ENCODE assay signal across 8 cellular contexts in the genomic region with DNA sequence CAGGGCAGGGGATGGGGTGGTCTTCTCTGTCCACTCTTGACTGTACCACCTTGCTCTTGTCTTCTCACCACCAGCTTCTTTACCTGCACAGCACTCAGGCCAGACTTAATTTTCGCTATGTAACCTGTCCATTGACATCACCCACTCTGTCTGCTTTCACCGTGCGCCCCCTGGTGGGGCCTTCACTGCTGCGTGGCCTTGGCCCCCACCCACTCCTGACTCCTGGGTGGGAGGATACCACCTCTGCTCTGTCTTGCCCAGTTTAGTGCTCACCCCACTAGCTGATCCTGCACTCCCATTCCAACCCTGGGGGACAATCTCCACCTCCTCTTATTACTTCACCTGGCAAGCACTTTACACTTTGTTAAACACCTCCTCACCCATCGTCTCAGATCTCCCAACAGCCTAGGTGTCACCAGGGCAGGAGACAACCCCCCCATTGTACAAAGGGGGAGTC. TPM values are rescaled to one million over a fixed set of nuclear protein-coding genes. Genes with fewer than 3 reads are reported as not detected.
DNase-seq lines count a peak whose midpoint lies in the region; ATAC-seq, FAIRE-seq and TF ChIP-seq lines count a peak whose summit lies in the region.

No MANE protein-coding gene starts in this region.

- no peaks in the 10 kb centered on the region for H3K36me3 Mint-ChIP-seq in glutamatergic neuron (ENCODE audit: unreplicated experiment)

- H3K27ac Mint-ChIP-seq in glutamatergic neuron (ENCODE audit: unreplicated experiment), result no peak overlapping the region

- H3K4me3 ChIP-seq in AG04450 (ENCODE audit: low read depth, low read length), result no peak overlapping the region
- no peak overlapping the region for H3K4me3 ChIP-seq in RWPE2 (ENCODE audit: severe bottlenecking)
- H3K4me3 ChIP-seq in retinal pigment epithelial cell (ENCODE audit: low read length), result no peak overlapping the region

- DNase-seq in AG04450 (ENCODE audit: low read depth, low spot score) (no peak), H54 (ENCODE audit: insufficient read length, low spot score) (peak; percentile 62), RWPE2 (ENCODE audit: low spot score) (no peak), glutamatergic neuron (peak; percentile 75), retinal pigment epithelial cell (ENCODE audit: low read depth) (no peak), NCI-H524 treated with DMSO at 0.1 percent for 48 hours (lab: John Stamatoyannopoulos, UW) (no peak), pons (ENCODE audit: low spot score) (no peak)
- DNase-seq in activated effector memory CD4-positive, alpha-beta T cell treated with Interleukin-2 at 50 U/mL for 16 hours, result peak; percentile 68

- H3K4me1 ChIP-seq in RWPE2 (ENCODE audit: insufficient read depth, poor library complexity, severe bottlenecking), result no peaks in the 10 kb centered on the region

- peaks cover 7% of the 10 kb centered on the region for H3K9me3 Mint-ChIP-seq in glutamatergic neuron (ENCODE audit: unreplicated experiment)

- POLR2A ChIA-PET in AG04450 (lab: Yijun Ruan, JAX), result no interaction called here

- TF ChIP-seq CTCF in AG04450 (IDR thresholded peaks at IDR 0.05; ENCODE audit: low read depth, low read length) (peak; percentile 95), RWPE2 (IDR thresholded peaks at IDR 0.05; ENCODE audit: poor library complexity, severe bottlenecking) (peak; percentile 85), glutamatergic neuron (IDR thresholded peaks at IDR 0.05; ENCODE audit: partially characterized antibody, unreplicated experiment) (peak; percentile 79), retinal pigment epithelial cell (conservative IDR thresholded peaks at IDR 0.05; ENCODE audit: low read depth, low read length) (peak; percentile 93)

- no peak for FAIRE-seq in H54 (lab: Jason Lieb, UNC)

- peak; percentile 62 for ATAC-seq in RWPE2 (ENCODE audit: low read depth)

- H3K27ac ChIP-seq in AG04450 (ENCODE audit: low read depth, low read length) (no peak overlapping the region), RWPE2 (ENCODE audit: poor library complexity, severe bottlenecking) (no peak overlapping the region)

- peaks cover 22% of the 10 kb centered on the region for H3K27me3 Mint-ChIP-seq in glutamatergic neuron (ENCODE audit: unreplicated experiment)

- H3K27me3 ChIP-seq in AG04450 (ENCODE audit: control insufficient read depth, insufficient read depth, low read length) (peaks cover 48% of the 10 kb centered on the region), RWPE2 (ENCODE audit: insufficient read depth, poor library complexity, severe bottlenecking) (no peaks in the 10 kb centered on the region)

- TF ChIP-seq POLR2A in H54 (IDR thresholded peaks at IDR 0.05; ENCODE audit: low read depth, low read length), result no peak

- no peaks in the 10 kb centered on the region for H3K4me1 Mint-ChIP-seq in glutamatergic neuron (ENCODE audit: low read depth, unreplicated experiment)

- H3K4me3 Mint-ChIP-seq in glutamatergic neuron (ENCODE audit: unreplicated experiment), result no peak overlapping the region

- CTCF ChIA-PET in AG04450 (lab: Charles Lee), result interaction anchor here (0.5 to 5.6 kb wide), 24 partner anchors 9 to 406 kb away, joined by 3 to 57 read pairs (median 4); no protein-coding TSS in a partner anchor

- H3K36me3 ChIP-seq in RWPE2 (ENCODE audit: low read depth), result no peaks in the 10 kb centered on the region

- no peaks in the 10 kb centered on the region; the same call in 1 of the 2 replicates for H3K9me3 ChIP-seq in AG04450 (ENCODE audit: control insufficient read depth, insufficient read depth, low read length)
- no peaks in the 10 kb centered on the region for H3K9me3 ChIP-seq in RWPE2 (ENCODE audit: severe bottlenecking)

RNA-seq across cellular contexts. Expression of a gene that starts 17.7 kb away (rescaled TPM):
- 0.05 and 0.09 TPM in 2 replicates for polyA plus RNA-seq in AG04450 (2011; rRNA removed)
- not detected in 2 replicates for polyA minus RNA-seq in AG04450 (2011; rRNA and poly(A)+ RNA removed)
- 0.29 TPM for total RNA-seq in glutamatergic neuron (ENCODE audit: unreplicated experiment)

RNA-seq across cellular contexts. Expression of a gene that starts 32.0 kb away (rescaled TPM):
- not detected in 2 replicates for polyA plus RNA-seq in AG04450 (2011; rRNA removed)
- polyA minus RNA-seq in AG04450 (2011; rRNA and poly(A)+ RNA removed), result not detected in 2 replicates
- total RNA-seq in glutamatergic neuron (ENCODE audit: unreplicated experiment), result not detected

Comparison
In these comparisons a context has a peak if more than half of its experiments do, and no peak if none do; other contexts are left out.
1. DNase-seq: peak in H54 (single experiment), activated effector memory CD4-positive, alpha-beta T cell treated with Interleukin-2 at 50 U/mL for 16 hours (single experiment) and glutamatergic neuron (single experiment); none in AG04450 (single experiment), RWPE2 (single experiment), retinal pigment epithelial cell (single experiment), NCI-H524 treated with DMSO at 0.1 percent for 48 hours (single experiment) and pons (single experiment).
2. Peak in every context shown above with its lines, with median percentiles within 50 percentile points of each other: CTCF ChIP-seq.